ENCODE assay signal across 8 cellular contexts in genomic region chr1:64745986-64746940, GRCh38. TPM values are rescaled to one million over a fixed set of nuclear protein-coding genes. Genes with fewer than 3 reads are reported as not detected.
DNase-seq lines count a peak whose midpoint lies in the region; ATAC-seq and TF ChIP-seq lines count a peak whose summit lies in the region.

No MANE protein-coding gene starts in this region.

- H3K4me3 ChIP-seq in DOHH2 (ENCODE audit: low read length) (peak overlapping the region; percentile 91), right lobe of liver (peak overlapping the region in 2 of 3 donors; percentile 53 to 60), thymus (ENCODE audit: low read length) (peak overlapping the region; percentile 85)

- POLR2A ChIA-PET in MCF 10A (lab: Yijun Ruan, JAX), result interaction anchor here (0.6 to 4.9 kb wide), 10 partner anchors 8 to 436 kb away, joined by 3 to 46 read pairs (median 4); partner anchors contain the start of gene JAK1

- TF ChIP-seq POLR2A in right lobe of liver (IDR thresholded peaks at IDR 0.05), result no peak

- H3K9me3 ChIP-seq in DOHH2 (ENCODE audit: control insufficient read depth, insufficient read depth, low read length) (no peaks in the 10 kb centered on the region), right lobe of liver (no peaks in the 10 kb centered on the region), thymus (ENCODE audit: control insufficient read depth) (no peaks in the 10 kb centered on the region)

- H3K4me2 ChIP-seq in DOHH2 (ENCODE audit: low read length), result peak overlapping the region; percentile 94

- H3K27ac ChIP-seq in DOHH2 (ENCODE audit: low read depth, low read length) (no peak overlapping the region), right lobe of liver (no peak overlapping the region), thymus (ENCODE audit: low read depth) (peak overlapping the region; percentile 68)

- BruUV-seq in MCF 10A (replicated peaks; lab: Mats Ljungman, UMichigan), result TSS peak; percentile 28

- H3K4me3 Mint-ChIP-seq in MCF 10A (ENCODE audit: unreplicated experiment), result peak overlapping the region; percentile 80

- peaks cover 12% of the 10 kb centered on the region for H3F3A ChIP-seq in DOHH2 (ENCODE audit: control insufficient read depth, insufficient read depth)

- peak; percentile 1 for DNase-seq in NCI-H1105 (lab: John Stamatoyannopoulos, UW)
- DNase-seq in MCF 10A (ENCODE audit: unreplicated experiment), result peak; percentile 8
- DNase-seq in right lobe of liver, result no peak
- no peak for DNase-seq in HK-2 (ENCODE audit: unreplicated experiment)
- no peak for DNase-seq in GOT3 (lab: John Stamatoyannopoulos, UW)
- DNase-seq in cortex of kidney (lab: John Stamatoyannopoulos, UW), result no peak

- no peaks in the 10 kb centered on the region for H4K20me1 ChIP-seq in DOHH2 (ENCODE audit: control insufficient read depth, insufficient read depth, low read depth, low read length)

- CTCF ChIA-PET in MCF 10A (lab: Yijun Ruan, JAX), result interaction anchor here (0.5 to 2.6 kb wide), 11 partner anchors 13 to 732 kb away, joined by 3 to 13 read pairs (median 3); no protein-coding TSS in a partner anchor

- peaks cover 21% of the 10 kb centered on the region for H3K4me1 Mint-ChIP-seq in MCF 10A (ENCODE audit: insufficient read depth, unreplicated experiment)

- H3K4me1 ChIP-seq in DOHH2 (ENCODE audit: control insufficient read depth, low read length) (peaks cover 22% of the 10 kb centered on the region), right lobe of liver (no peaks in the 10 kb centered on the region), thymus (ENCODE audit: control insufficient read depth, insufficient read depth, low read length) (peaks cover 7% of the 10 kb centered on the region)

- no peaks in the 10 kb centered on the region for H3K27me3 Mint-ChIP-seq in MCF 10A (ENCODE audit: insufficient read depth, unreplicated experiment)

- H3K36me3 Mint-ChIP-seq in MCF 10A (ENCODE audit: insufficient read depth, unreplicated experiment), result no peaks in the 10 kb centered on the region

- no peak for ATAC-seq in right lobe of liver

- WGBS in right lobe of liver (ENCODE audit: insufficient coverage, low coverage, low lambda C conversion rate, missing lambda C conversion rate), result 59% methylated on average over 8 of the region's 8 CpGs
- WGBS in thymus, result 20% methylated on average over 8 of the region's 8 CpGs

- 0 out of 2 replicates have a peak, but pooled peaks cover 3% of the 10 kb centered on the region for H3K27me3 ChIP-seq in DOHH2 (ENCODE audit: control insufficient read depth, low read length)
- H3K27me3 ChIP-seq in right lobe of liver, result no peaks in the 10 kb centered on the region
- H3K27me3 ChIP-seq in thymus (ENCODE audit: control insufficient read depth, insufficient read depth), result no peaks in the 10 kb centered on the region

- H3K9me2 ChIP-seq in DOHH2 (replicated peaks; ENCODE audit: control insufficient read depth, low read length), result no peaks in the 10 kb centered on the region

- H3K79me2 ChIP-seq in DOHH2 (ENCODE audit: control insufficient read depth, low read length), result peaks cover 11% of the 10 kb centered on the region

- peak overlapping the region; percentile 31 for H3K27ac Mint-ChIP-seq in MCF 10A (ENCODE audit: low read depth, unreplicated experiment)

- intact Hi-C loops in MCF 10A (cut with micrococcal nuclease), result loop anchor here (1.0 to 10.0 kb wide), 4 partner anchors 59 to 477 kb away; partner anchors contain the start of gene JAK1
- intact Hi-C loops in right lobe of liver (cut with DNase I), result no loop called here

- H3K36me3 ChIP-seq in DOHH2 (ENCODE audit: control insufficient read depth, low read length) (no peaks in the 10 kb centered on the region), right lobe of liver (no peaks in the 10 kb centered on the region), thymus (ENCODE audit: control insufficient read depth, insufficient read depth) (no peaks in the 10 kb centered on the region)

- no peak for TF ChIP-seq CTCF in DOHH2 (IDR thresholded peaks at IDR 0.05; ENCODE audit: low read depth, low read length, poor library complexity, severe bottlenecking)
- no peak for TF ChIP-seq CTCF in MCF 10A (IDR thresholded peaks at IDR 0.05; ENCODE audit: unreplicated experiment)
- TF ChIP-seq CTCF in right lobe of liver (IDR thresholded peaks at IDR 0.05), result no peak

- H3K9me3 Mint-ChIP-seq in MCF 10A (ENCODE audit: unreplicated experiment), result no peaks in the 10 kb centered on the region

RNA-seq across cellular contexts. Expression of gene RAVER2, which starts 1.4 kb away (rescaled TPM):
- total RNA-seq in MCF 10A (2022) (5.3 and 5.9 TPM in 2 replicates), right lobe of liver (under 1 TPM; 0.51 to 0.91 (median 0.77) TPM)
- 6.3 TPM for polyA plus RNA-seq in thymus

Comparison
In these comparisons a context has a peak if more than half of its experiments do, and no peak if none do; other contexts are left out.
1. DNase-seq: peak in NCI-H1105 (single experiment) and MCF 10A (single experiment); none in right lobe of liver (0 of 3), HK-2 (single experiment), GOT3 (single experiment) and cortex of kidney (single experiment).
2. Peak in every context shown above with its lines, with median percentiles within 50 percentile points of each other: H3K4me3 ChIP-seq.